In the genomic region with DNA sequence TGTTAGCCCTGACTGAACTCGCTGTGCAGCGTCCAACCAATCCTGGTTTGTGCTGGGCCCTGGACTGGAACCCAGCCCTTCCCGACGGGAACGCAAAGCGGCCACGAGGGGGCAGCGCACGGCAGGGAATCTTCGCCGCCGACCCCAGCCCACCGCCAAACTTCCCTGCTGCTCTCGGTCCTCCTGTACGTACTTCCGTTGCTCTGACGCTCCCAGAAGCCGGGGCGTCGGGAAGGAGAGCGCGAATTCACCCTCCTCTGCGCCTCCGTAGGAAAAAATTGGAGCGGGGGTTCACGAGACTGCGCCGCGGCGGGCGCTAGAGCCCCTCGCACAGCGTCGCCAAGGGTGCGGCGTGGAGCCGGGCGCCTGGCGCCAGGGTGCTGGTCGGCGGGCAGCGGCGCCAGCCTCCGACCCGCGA, we compare ENCODE assay signal across 8 cellular contexts. TPM values are rescaled to one million over a fixed set of nuclear protein-coding genes. Genes with fewer than 3 reads are reported as not detected.
A peak's percentile ranks its signal among the peaks of the same experiment; 100 is the strongest.
DNase-seq lines count a peak whose midpoint lies in the region; ATAC-seq and TF ChIP-seq lines count a peak whose summit lies in the region.

No MANE protein-coding gene starts in this region.

- H3K27ac Mint-ChIP-seq in activated naive CD8-positive, alpha-beta T cell, result peak overlapping the region; percentile 46

- WGBS in SK-N-SH (ENCODE audit: low lambda C conversion rate), result under 1% methylated on average over 17 of the region's 46 CpGs
- WGBS in suprapubic skin, result 0% methylated on average over 2 of the region's 46 CpGs

- no peaks in the 10 kb centered on the region for H3K36me3 ChIP-seq in MG63
- no peaks in the 10 kb centered on the region for H3K36me3 ChIP-seq in SK-N-SH (replicated peaks in 1 of 2; ENCODE audit: control insufficient read depth in 1 of 2, insufficient read depth in 2 of 2, low read length in 1 of 2)
- no peaks in the 10 kb centered on the region for H3K36me3 ChIP-seq in suprapubic skin

- TF ChIP-seq POLR2A in suprapubic skin (IDR thresholded peaks at IDR 0.05), result no peak

- H3K36me3 Mint-ChIP-seq in activated naive CD8-positive, alpha-beta T cell, result no peaks in the 10 kb centered on the region

- H3K9me2 ChIP-seq in SK-N-SH, result no peaks in the 10 kb centered on the region

- H3K9me3 ChIP-seq in MG63 (no peaks in the 10 kb centered on the region), SK-N-SH (no peaks in the 10 kb centered on the region), suprapubic skin (no peaks in the 10 kb centered on the region)

- H3K9ac ChIP-seq in SK-N-SH, result peak overlapping the region; percentile 72

- POLR2A ChIA-PET in SK-N-SH (lab: Yijun Ruan, JAX), result interaction anchor here (0.9 kb wide), 1 partner anchor 382 kb away, joined by 3 read pairs; no protein-coding TSS in a partner anchor

- H3K9me3 Mint-ChIP-seq in activated naive CD8-positive, alpha-beta T cell (ENCODE audit: low read depth), result no peaks in the 10 kb centered on the region

- H3K4me2 ChIP-seq in SK-N-SH, result peak overlapping the region; percentile 87

- H3K4me3 ChIP-seq in MG63, result peak overlapping the region; percentile 41
- H3K4me3 ChIP-seq in SK-N-SH (ENCODE audit: low read depth in 2 of 2, low read length in 1 of 2), result peak overlapping the region; percentile 70 to 80
- H3K4me3 ChIP-seq in suprapubic skin, result peak overlapping the region; percentile 85

- H3K27me3 Mint-ChIP-seq in activated naive CD8-positive, alpha-beta T cell, result no peaks in the 10 kb centered on the region

- peak; percentile 97 for DNase-seq in 8988T
- DNase-seq in MG63, result peak; percentile 80
- peak; percentile 96 for DNase-seq in SK-N-SH
- peak; percentile 39 to 91 (median 78) for DNase-seq in head of caudate nucleus
- peak; percentile 63 for DNase-seq in occipital lobe (lab: John Stamatoyannopoulos, UW)
- DNase-seq in suprapubic skin (ENCODE audit: low spot score in 2 of 2), result peak; percentile 82 to 90

- H3K27me3 ChIP-seq in MG63 (peaks cover 8% of the 10 kb centered on the region; the same call in 1 of the 2 replicates), SK-N-SH (ENCODE audit: insufficient read depth) (no peaks in the 10 kb centered on the region), suprapubic skin (peaks cover 20% of the 10 kb centered on the region)

- peak overlapping the region; percentile 74 for H2AFZ ChIP-seq in SK-N-SH (ENCODE audit: low read depth)

- no peak for TF ChIP-seq EP300 in SK-N-SH (IDR thresholded peaks at IDR 0.05; ENCODE audit: borderline replicate concordance in 1 of 2, low read depth in 1 of 2, low read length in 1 of 2)
- no peak for TF ChIP-seq EP300 in suprapubic skin (IDR thresholded peaks at IDR 0.05)

- intact Hi-C loops in head of caudate nucleus (cut with DNase I), result loop anchor here (5.0 kb wide), 1 partner anchor 384 kb away; no protein-coding TSS in a partner anchor

- H3K4me1 Mint-ChIP-seq in activated naive CD8-positive, alpha-beta T cell (ENCODE audit: low read depth), result peaks cover 39% of the 10 kb centered on the region

- peak; percentile 48 for ATAC-seq in GM18868 (IDR thresholded peaks at IDR 0.05; ENCODE audit: unreplicated experiment)

- TF ChIP-seq CTCF in SK-N-SH (IDR thresholded peaks at IDR 0.05), result peak; percentile 90; the same call in 1 of the 2 replicates
- peak; percentile 73 to 84 for TF ChIP-seq CTCF in suprapubic skin (IDR thresholded peaks at IDR 0.05)

- H3K27ac ChIP-seq in SK-N-SH (ENCODE audit: low read depth in 2 of 2, low read length in 1 of 2) (peak overlapping the region; percentile 53 to 56; a peak in 3 of 4 replicates), suprapubic skin (peak overlapping the region; percentile 73)

- H4K20me1 ChIP-seq in SK-N-SH (ENCODE audit: insufficient read depth), result peaks cover 24% of the 10 kb centered on the region

- peak; percentile 98 for TF ChIP-seq RAD21 in SK-N-SH (IDR thresholded peaks at IDR 0.05; ENCODE audit: low read length)

- CTCF ChIA-PET in SK-N-SH (lab: Yijun Ruan, JAX), result interaction anchor here (0.7 to 14.0 kb wide), 25 partner anchors 10 to 608 kb away, joined by 3 to 160 read pairs (median 4); no protein-coding TSS in a partner anchor

- peak overlapping the region; percentile 86 for H3K4me3 Mint-ChIP-seq in activated naive CD8-positive, alpha-beta T cell

- H3K79me2 ChIP-seq in SK-N-SH (ENCODE audit: insufficient read depth), result peaks cover 54% of the 10 kb centered on the region

- peaks cover 19 to 29% of the 10 kb centered on the region in 2 experiments for H3K4me1 ChIP-seq in SK-N-SH (ENCODE audit: control insufficient read depth in 1 of 2, insufficient read depth in 2 of 2, low read depth in 1 of 2, low read length in 1 of 2)
- peaks cover 41% of the 10 kb centered on the region for H3K4me1 ChIP-seq in suprapubic skin

- H3F3A ChIP-seq in SK-N-SH (replicated peaks; ENCODE audit: insufficient read depth), result peaks cover 27% of the 10 kb centered on the region

TF ChIP-seq in SK-N-SH, 30 proteins besides CTCF, POLR2A, EP300 and RAD21 (continues in another document):
- TF ChIP-seq GABPA (IDR thresholded peaks at IDR 0.05; ENCODE audit: low read depth) (no peak), RXRA (IDR thresholded peaks at IDR 0.05; ENCODE audit: borderline replicate concordance, low read depth) (no peak), NRF1 (IDR thresholded peaks at IDR 0.05; ENCODE audit: low read depth, low read length) (peak; percentile 32; the same call in 1 of the 2 replicates), POLR2AphosphoS5 (IDR thresholded peaks at IDR 0.05; ENCODE audit: low read depth, low read length) (0 out of 2 replicates have a peak, but pooled peaks have one; percentile 20), ELF1 (IDR thresholded peaks at IDR 0.05) (no peak), NFIC (IDR thresholded peaks at IDR 0.05; ENCODE audit: borderline replicate concordance) (no peak), EZH2phosphoT487 (IDR thresholded peaks at IDR 0.05; ENCODE audit: borderline replicate concordance, low read depth) (no peak), RCOR1 (IDR thresholded peaks at IDR 0.05; ENCODE audit: low read length) (peak; percentile 66), PBX3 (IDR thresholded peaks at IDR 0.05) (no peak), ZBTB33 (IDR thresholded peaks at IDR 0.05; ENCODE audit: borderline replicate concordance, low read depth) (no peak), MXI1 (IDR thresholded peaks at IDR 0.05; ENCODE audit: low read depth, low read length) (peak; percentile 34; the same call in 1 of the 2 replicates), SIN3A (IDR thresholded peaks at IDR 0.05; ENCODE audit: borderline replicate concordance, low read depth, low read length) (no peak), YY1 (IDR thresholded peaks at IDR 0.05; ENCODE audit: low read depth) (no peak), FOXM1 (IDR thresholded peaks at IDR 0.05; ENCODE audit: low read depth) (no peak), RFX5 (IDR thresholded peaks at IDR 0.05; ENCODE audit: low read length) (no peak), SMC3 (IDR thresholded peaks at IDR 0.05; ENCODE audit: low read depth, low read length) (peak; percentile 98), TEAD4 (IDR thresholded peaks at IDR 0.05; ENCODE audit: borderline replicate concordance, insufficient read depth) (no peak)
- TF ChIP-seq, protein P1, sequence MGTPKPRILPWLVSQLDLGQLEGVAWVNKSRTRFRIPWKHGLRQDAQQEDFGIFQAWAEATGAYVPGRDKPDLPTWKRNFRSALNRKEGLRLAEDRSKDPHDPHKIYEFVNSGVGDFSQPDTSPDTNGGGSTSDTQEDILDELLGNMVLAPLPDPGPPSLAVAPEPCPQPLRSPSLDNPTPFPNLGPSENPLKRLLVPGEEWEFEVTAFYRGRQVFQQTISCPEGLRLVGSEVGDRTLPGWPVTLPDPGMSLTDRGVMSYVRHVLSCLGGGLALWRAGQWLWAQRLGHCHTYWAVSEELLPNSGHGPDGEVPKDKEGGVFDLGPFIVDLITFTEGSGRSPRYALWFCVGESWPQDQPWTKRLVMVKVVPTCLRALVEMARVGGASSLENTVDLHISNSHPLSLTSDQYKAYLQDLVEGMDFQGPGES (IDR thresholded peaks at IDR 0.05; ENCODE audit: low read depth, low read length), result no peak

RNA-seq across cellular contexts. Expression of gene SH3RF3, which starts 0.9 kb away (rescaled TPM):
- total RNA-seq in MG63 (2014; rRNA removed; shearing (Covaris generic); ENCODE audit: low replicate concordance), result 0.22 and 0.82 TPM in 2 replicates
- 1.3 and 1.9 TPM in 2 replicates for polyA plus RNA-seq in SK-N-SH (2012; rRNA removed)
- 0.99 and 1.5 TPM in 2 replicates for polyA plus RNA-seq in SK-N-SH (2012; cell fraction: cytosol; rRNA removed)
- 3.5 and 3.8 TPM in 2 replicates for polyA plus RNA-seq in SK-N-SH (2012; cell fraction: nucleus; rRNA removed)
- total RNA-seq in occipital lobe (12.3 TPM), suprapubic skin (1 to 10 TPM; 2.2 to 6.1 (median 4.2) TPM)

Comparison
In these comparisons a context has a peak if more than half of its experiments do, and no peak if none do; other contexts are left out.
1. Peak in every context shown above with its lines: DNase-seq, ATAC-seq, H3K4me3 ChIP-seq and H3K27ac ChIP-seq.